ENCODE assay signal across 22 cellular contexts in the genomic region with DNA sequence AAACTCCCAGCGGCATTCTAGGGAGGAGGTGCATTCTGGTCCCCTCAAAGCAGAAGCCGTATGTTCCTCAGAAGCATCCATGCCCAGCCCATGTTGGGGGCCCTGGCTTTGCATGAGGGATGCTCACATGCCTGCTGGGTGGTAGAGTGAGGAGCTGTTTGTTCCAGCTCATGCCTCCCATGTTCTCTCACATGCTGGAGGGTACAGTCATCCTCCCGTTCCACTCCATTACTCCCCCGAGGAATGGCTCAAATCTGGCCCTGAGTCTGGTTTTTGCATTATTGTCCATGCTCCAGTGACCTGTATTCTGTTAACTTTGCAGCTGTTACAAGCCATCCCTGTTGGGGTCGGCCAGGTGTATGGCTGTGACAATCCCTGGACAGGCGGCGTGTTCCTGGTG. TPM values are rescaled to one million over a fixed set of nuclear protein-coding genes. Genes with fewer than 3 reads are reported as not detected.
"Had no signal": no experiment of that assay in that cellular context is flagged by ENCODE, and none has a peak within 500 bp of the region (broad histone marks: within the 10 kb centered on the region; RNA-seq: fewer than 3 reads in every experiment).

No MANE protein-coding gene starts in this region.

- DNase-seq: activated CD4-positive, alpha-beta T cell treated with anti-CD3 and anti-CD28 coated beads for 1 hour; activated CD4-positive, alpha-beta T cell treated with anti-CD3 and anti-CD28 coated beads, Interleukin-2, amount 50 U/mL, for 48 hours; activated CD8-positive, alpha-beta memory T cell treated with anti-CD3 and anti-CD28 coated beads, Interleukin-2, amount 10 ng/mL, durations not matched to agents 7 days and 5 days; activated naive CD4-positive, alpha-beta T cell treated with anti-CD3 and anti-CD28 coated beads, Interleukin-2, amount 10 ng/mL, durations not matched to agents 7 days and 5 days; activated T-cell treated with anti-CD3 and anti-CD28 coated beads, Interleukin-2, amount 50 U/mL, for 1 hour; adrenal gland; dorsolateral prefrontal cortex; immature natural killer cell; left ventricle myocardium inferior; naive thymus-derived CD8-positive, alpha-beta T cell; SK-N-SH; T-helper 1 cell had no signal

- H3K9ac ChIP-seq: parathyroid adenoma, SK-N-SH had no signal

- H3K9me3 ChIP-seq: adrenal gland, left ventricle myocardium inferior, neutrophil, SK-N-SH, tibial nerve had no signal

- H3K27me3 ChIP-seq: adrenal gland, cardiac muscle cell, tibial nerve had no signal

- H3K9me3 Mint-ChIP-seq: activated naive CD4-positive, alpha-beta T cell treated with anti-CD3 and anti-CD28 coated beads, Interleukin-2, amount 10 ng/mL, durations not matched to agents 7 days and 5 days; immature natural killer cell; memory B cell; naive thymus-derived CD8-positive, alpha-beta T cell; stimulated activated effector memory CD8-positive, alpha-beta T cell treated with anti-CD3 and anti-CD28 coated beads, Interleukin-12 subunit alpha, Interleukin-12 subunit beta, amount 100 ng/mL, for 72 hours had no signal

- H3K36me3 ChIP-seq: adrenal gland, cardiac muscle cell, left ventricle myocardium inferior, neutrophil, tibial nerve had no signal

- H3K27ac Mint-ChIP-seq: activated CD8-positive, alpha-beta memory T cell treated with anti-CD3 and anti-CD28 coated beads, Interleukin-2, amount 10 ng/mL, durations not matched to agents 7 days and 5 days; activated naive CD4-positive, alpha-beta T cell treated with anti-CD3 and anti-CD28 coated beads, Interleukin-2, amount 10 ng/mL, durations not matched to agents 7 days and 5 days; memory B cell; naive thymus-derived CD8-positive, alpha-beta T cell; stimulated activated effector memory CD8-positive, alpha-beta T cell treated with anti-CD3 and anti-CD28 coated beads, Interleukin-12 subunit alpha, Interleukin-12 subunit beta, amount 100 ng/mL, for 72 hours had no signal

- H3K36me3 Mint-ChIP-seq: activated CD8-positive, alpha-beta memory T cell treated with anti-CD3 and anti-CD28 coated beads, Interleukin-2, amount 10 ng/mL, durations not matched to agents 7 days and 5 days; activated naive CD4-positive, alpha-beta T cell treated with anti-CD3 and anti-CD28 coated beads, Interleukin-2, amount 10 ng/mL, durations not matched to agents 7 days and 5 days; immature natural killer cell; memory B cell; naive thymus-derived CD8-positive, alpha-beta T cell; stimulated activated effector memory CD8-positive, alpha-beta T cell treated with anti-CD3 and anti-CD28 coated beads, Interleukin-12 subunit alpha, Interleukin-12 subunit beta, amount 100 ng/mL, for 72 hours had no signal

- H3K4me3 ChIP-seq: adrenal gland, cardiac muscle cell, dorsolateral prefrontal cortex, left ventricle myocardium inferior, tibial nerve had no signal

- H3K4me1 Mint-ChIP-seq: activated CD8-positive, alpha-beta memory T cell treated with anti-CD3 and anti-CD28 coated beads, Interleukin-2, amount 10 ng/mL, durations not matched to agents 7 days and 5 days; activated naive CD4-positive, alpha-beta T cell treated with anti-CD3 and anti-CD28 coated beads, Interleukin-2, amount 10 ng/mL, durations not matched to agents 7 days and 5 days; immature natural killer cell; memory B cell; naive thymus-derived CD8-positive, alpha-beta T cell; stimulated activated effector memory CD8-positive, alpha-beta T cell treated with anti-CD3 and anti-CD28 coated beads, Interleukin-12 subunit alpha, Interleukin-12 subunit beta, amount 100 ng/mL, for 72 hours had no signal

- ATAC-seq: activated CD8-positive, alpha-beta memory T cell treated with anti-CD3 and anti-CD28 coated beads, Interleukin-2, amount 10 ng/mL, durations not matched to agents 7 days and 5 days; esophagus mucosa; naive thymus-derived CD8-positive, alpha-beta T cell; stimulated activated effector memory CD8-positive, alpha-beta T cell treated with anti-CD3 and anti-CD28 coated beads, Interleukin-12 subunit alpha, Interleukin-12 subunit beta, amount 100 ng/mL, for 72 hours had no signal

- H3K4me1 ChIP-seq: adrenal gland, left ventricle myocardium inferior, parathyroid adenoma had no signal

- H3K4me3 Mint-ChIP-seq: activated CD8-positive, alpha-beta memory T cell treated with anti-CD3 and anti-CD28 coated beads, Interleukin-2, amount 10 ng/mL, durations not matched to agents 7 days and 5 days; activated naive CD4-positive, alpha-beta T cell treated with anti-CD3 and anti-CD28 coated beads, Interleukin-2, amount 10 ng/mL, durations not matched to agents 7 days and 5 days; immature natural killer cell; memory B cell; naive thymus-derived CD8-positive, alpha-beta T cell; stimulated activated effector memory CD8-positive, alpha-beta T cell treated with anti-CD3 and anti-CD28 coated beads, Interleukin-12 subunit alpha, Interleukin-12 subunit beta, amount 100 ng/mL, for 72 hours had no signal

- H3K27ac ChIP-seq: cardiac muscle cell, left ventricle myocardium inferior, neutrophil, parathyroid adenoma, VCaP had no signal

RNA-seq across cellular contexts. Expression of a gene that starts 24.1 kb away (rescaled TPM):
- total RNA-seq: cardiac muscle cell; esophagus mucosa; fibroblast of villous mesenchyme; mucosa of gallbladder; naive thymus-derived CD8-positive, alpha-beta T cell had no signal
